In genomic region chr19:45630463-45630862, GRCh38 we compare ENCODE assay signal across 1 cellular context.
TF ChIP-seq lines count a peak whose summit lies in the region.

No MANE protein-coding gene starts in this region.

TF ChIP-seq in GM12878, 131 proteins besides CTCF, POLR2A, EP300 and RAD21:
- TF ChIP-seq RUNX3 (IDR thresholded peaks at IDR 0.05; ENCODE audit: low read length) (peak; percentile 13; the same call in 1 of the 2 replicates), PBX3 (IDR thresholded peaks at IDR 0.05; ENCODE audit: insufficient replicate concordance, low read depth, low read length) (no peak), CEBPZ (IDR thresholded peaks at IDR 0.05; ENCODE audit: low read depth, low read length) (no peak), JUND (IDR thresholded peaks at IDR 0.05; ENCODE audit: low read depth, low read length) (0 out of 2 replicates have a peak, but pooled peaks have one; percentile 31), ZNF687 (IDR thresholded peaks at IDR 0.05) (0 out of 2 replicates have a peak, but pooled peaks have one; percentile 19), USF2 (IDR thresholded peaks at IDR 0.05; ENCODE audit: borderline replicate concordance, low read depth, low read length) (no peak), MTA2 (IDR thresholded peaks at IDR 0.05; ENCODE audit: low read depth) (0 out of 2 replicates have a peak, but pooled peaks have one; percentile 47), NR2F1 (conservative IDR thresholded peaks at IDR 0.05) (no peak), POU2F2 (IDR thresholded peaks at IDR 0.05; ENCODE audit: borderline replicate concordance, low read depth, low read length) (peak; percentile 37; the same call in 1 of the 3 replicates), IRF4 (IDR thresholded peaks at IDR 0.05; ENCODE audit: low read depth, low read length) (peak; percentile 38; the same call in 1 of the 2 replicates), PKNOX1 (IDR thresholded peaks at IDR 0.05) (peak; percentile 36), ATF7 (IDR thresholded peaks at IDR 0.05; ENCODE audit: low read depth) (peak; percentile 73), CREM (IDR thresholded peaks at IDR 0.05; ENCODE audit: low read depth) (0 out of 2 replicates have a peak, but pooled peaks have one; percentile 21), STAT1 (conservative IDR thresholded peaks at IDR 0.05) (no peak), RBBP5 (conservative IDR thresholded peaks at IDR 0.05) (no peak), ATF2 (IDR thresholded peaks at IDR 0.05; ENCODE audit: low read length) (peak; percentile 55), SUPT20H (IDR thresholded peaks at IDR 0.05; ENCODE audit: borderline replicate concordance, control insufficient read depth, low read depth, low read length) (no peak), YY1 (IDR thresholded peaks at IDR 0.05; ENCODE audit: low read depth, low read length) (peak; percentile 84), NKRF (conservative IDR thresholded peaks at IDR 0.05) (no peak), ESRRA (IDR thresholded peaks at IDR 0.05; ENCODE audit: low read length) (no peak), MEF2A (IDR thresholded peaks at IDR 0.05; ENCODE audit: insufficient read depth, low read depth, low read length) (0 out of 2 replicates have a peak, but pooled peaks have one; percentile 28), KDM1A (IDR thresholded peaks at IDR 0.05; ENCODE audit: borderline replicate concordance) (no peak), IKZF1 (conservative IDR thresholded peaks at IDR 0.05) (0 out of 2 replicates have a peak, but pooled peaks have one; percentile 20), MTA3 (IDR thresholded peaks at IDR 0.05; ENCODE audit: borderline replicate concordance, low read length) (no peak), NBN (IDR thresholded peaks at IDR 0.05) (0 out of 2 replicates have a peak, but pooled peaks have one; percentile 36), KAT2A (conservative IDR thresholded peaks at IDR 0.05; ENCODE audit: control insufficient read depth, low read depth, low read length) (no peak), IKZF2 (IDR thresholded peaks at IDR 0.05) (peak in 1 of 2 experiments; percentile 43; a peak in 1 of 4 replicates), CHD4 (IDR thresholded peaks at IDR 0.05) (no peak), ZNF207 (IDR thresholded peaks at IDR 0.05; ENCODE audit: borderline replicate concordance) (no peak), ZNF24 (IDR thresholded peaks at IDR 0.05) (peak; percentile 63; the same call in 1 of the 2 replicates), FOS (IDR thresholded peaks at IDR 0.05; ENCODE audit: borderline replicate concordance, extremely low read depth, insufficient read length) (no peak), PAX8 (IDR thresholded peaks at IDR 0.05) (no peak), IRF5 (IDR thresholded peaks at IDR 0.05; ENCODE audit: borderline replicate concordance) (no peak), RELB (IDR thresholded peaks at IDR 0.05; ENCODE audit: low read depth) (0 out of 2 replicates have a peak, but pooled peaks have one; percentile 15), JUNB (IDR thresholded peaks at IDR 0.05) (peak; percentile 84), BHLHE40 (IDR thresholded peaks at IDR 0.05; ENCODE audit: borderline replicate concordance in 1 of 2, low read depth in 2 of 2, low read length in 1 of 2) (no peak), ZNF384 (IDR thresholded peaks at IDR 0.05; ENCODE audit: borderline replicate concordance, low read depth, low read length) (peak; percentile 16; the same call in 1 of the 2 replicates)
TF ChIP-seq in GM12878: peak in this region for 19.
